ENCODE assay signal across 9 cellular contexts in genomic region chr16:71626858-71627213, GRCh38. TPM values are rescaled to one million over a fixed set of nuclear protein-coding genes. Genes with fewer than 3 reads are reported as not detected.
A peak's percentile ranks its signal among the peaks of the same experiment; 100 is the strongest.
DNase-seq lines count a peak whose midpoint lies in the region; ATAC-seq and TF ChIP-seq lines count a peak whose summit lies in the region.
"Had no signal": no experiment of that assay in that cellular context is flagged by ENCODE, and none has a peak within 500 bp of the region (broad histone marks: within the 10 kb centered on the region; RNA-seq: fewer than 3 reads in every experiment).

No MANE protein-coding gene starts in this region.

- H3K4me3 ChIP-seq in heart right ventricle (peak overlapping the region in 9 of 10 donors; percentile 11 to 45 (median 42)), right atrium auricular region (peak overlapping the region in 1 of 2 donors; percentile 48), dorsolateral prefrontal cortex (peak overlapping the region in 51 of 59 donors; percentile 15 to 67 (median 48)), mesendoderm (ENCODE audit: low read length) (peak overlapping the region; percentile 41), vagina (peak overlapping the region; percentile 15 to 48)

- H4K5ac ChIP-seq in mesendoderm (ENCODE audit: low read length): no peak overlapping the region

- H3K36me3 ChIP-seq in heart right ventricle (no peaks in the 10 kb centered on the region), right atrium auricular region (no peaks in the 10 kb centered on the region), mesendoderm (ENCODE audit: control insufficient read depth, insufficient read depth, low read length) (no peaks in the 10 kb centered on the region), vagina (no peaks in the 10 kb centered on the region)

- peak overlapping the region; percentile 6 for H3K23ac ChIP-seq in mesendoderm (ENCODE audit: low read length)

- H3K9ac ChIP-seq in mesendoderm (ENCODE audit: low read length): peak overlapping the region; percentile 67

- 5 to 6% methylated on average over 13 of the region's 13 CpGs for WGBS in heart right ventricle, 2 donors
- no CpG with 5 or more reads among the region's 13 CpGs for WGBS in mesendoderm (ENCODE audit: extremely low coverage, insufficient coverage, low lambda C conversion rate)

- ATAC-seq in heart right ventricle: peak in 1 of 8 donors; percentile 31

- no peak overlapping the region for H4K8ac ChIP-seq in mesendoderm (ENCODE audit: low read depth, low read length)

- H3K9me3 ChIP-seq in heart right ventricle (peaks cover 0 to 11% (median 0%) of the 10 kb centered on the region in 11 donors), right atrium auricular region (no peaks in the 10 kb centered on the region), vagina (no peaks in the 10 kb centered on the region)

- H3K27me3 ChIP-seq in heart right ventricle: peaks cover 12 to 71% (median 52%) of the 10 kb centered on the region in 7 donors
- peaks cover 15 to 16% of the 10 kb centered on the region in 2 donors for H3K27me3 ChIP-seq in right atrium auricular region
- peaks cover 0 to 32% (median 19%) of the 10 kb centered on the region in 45 donors for H3K27me3 ChIP-seq in dorsolateral prefrontal cortex
- no peaks in the 10 kb centered on the region for H3K27me3 ChIP-seq in mesendoderm (ENCODE audit: insufficient read depth, low read length, poor library complexity)
- peaks cover 3% of the 10 kb centered on the region for H3K27me3 ChIP-seq in vagina

- no peaks in the 10 kb centered on the region for H3K79me1 ChIP-seq in mesendoderm (ENCODE audit: low read length)

- intact Hi-C loops in heart right ventricle (cut with DNase I): no loop called here
- intact Hi-C loops in dorsolateral prefrontal cortex (cut with DNase I): no loop called here
- intact Hi-C loops in vagina (cut with DNase I): no loop called here

- DNase-seq in heart right ventricle: no peak
- no peak for DNase-seq in right atrium auricular region (ENCODE audit: low spot score)
- no peak for DNase-seq in dorsolateral prefrontal cortex
- peak; percentile 53 for DNase-seq in mesendoderm
- DNase-seq in vagina (ENCODE audit: extremely low spot score in 2 of 2): no peak
- no peak for DNase-seq in AML-193 (lab: John Stamatoyannopoulos, UW)
- DNase-seq in DMS153 (lab: John Stamatoyannopoulos, UW): no peak
- DNase-seq in effector CD4-positive, alpha-beta T cell: no peak
- DNase-seq: NCI-H2081 treated with DMSO at 0.1 percent for 48 hours had no signal

- TF ChIP-seq CTCF in heart right ventricle (IDR thresholded peaks at IDR 0.05) (no peak), right atrium auricular region (IDR thresholded peaks at IDR 0.05) (no peak), dorsolateral prefrontal cortex (IDR thresholded peaks at IDR 0.05 in 54 of 56, conservative IDR thresholded peaks at IDR 0.05 in 2 of 56; ENCODE audit: low read depth in 1 of 56, partially characterized antibody in 56 of 56) (no peak), vagina (IDR thresholded peaks at IDR 0.05) (no peak)

- no peak overlapping the region for H2AK5ac ChIP-seq in mesendoderm (ENCODE audit: low read length)

- H3K4me2 ChIP-seq in mesendoderm (ENCODE audit: low read length): peak overlapping the region; percentile 75

- H3K4me1 ChIP-seq in heart right ventricle: peaks cover 3 to 15% (median 11%) of the 10 kb centered on the region in 9 donors
- peaks cover 0 to 14% of the 10 kb centered on the region in 2 donors for H3K4me1 ChIP-seq in right atrium auricular region
- H3K4me1 ChIP-seq in mesendoderm (ENCODE audit: control insufficient read depth, low read depth, low read length): no peaks in the 10 kb centered on the region
- peaks cover 17% of the 10 kb centered on the region for H3K4me1 ChIP-seq in vagina

- H2BK5ac ChIP-seq in mesendoderm (ENCODE audit: low read length): no peak overlapping the region

- no peaks in the 10 kb centered on the region for H3K79me2 ChIP-seq in mesendoderm (ENCODE audit: control insufficient read depth, insufficient read depth, low read length)

- H2BK120ac ChIP-seq in mesendoderm (ENCODE audit: low read depth, low read length): no peak overlapping the region

- no peak overlapping the region for H2BK15ac ChIP-seq in mesendoderm (replicated peaks; ENCODE audit: low read depth)

- H3K4ac ChIP-seq in mesendoderm (ENCODE audit: low read depth, low read length): no peak overlapping the region

- H3K56ac ChIP-seq in mesendoderm (ENCODE audit: low read length): peak overlapping the region; percentile 89

- peak overlapping the region; percentile 7 for H3K18ac ChIP-seq in mesendoderm (ENCODE audit: low read length)

- no peak for TF ChIP-seq POLR2A in vagina (IDR thresholded peaks at IDR 0.05)

- H3K27ac ChIP-seq in heart right ventricle (no peak overlapping the region), right atrium auricular region (no peak overlapping the region), dorsolateral prefrontal cortex (no peak overlapping the region), mesendoderm (ENCODE audit: low read depth, low read length) (no peak overlapping the region), vagina (no peak overlapping the region)

RNA-seq across cellular contexts. Expression of gene MARVELD3, which starts 0.9 kb away (rescaled TPM):
- not detected for total RNA-seq in heart right ventricle
- polyA plus RNA-seq in heart right ventricle: under 1 TPM in 1 of 2 donors, not detected in 1; 0.01 TPM
- not detected for total RNA-seq in right atrium auricular region
- 1 to 10 TPM in 4 of 120 experiments, under 1 TPM in 27, not detected in 89; 0.16 to 1.7 (median 0.49) TPM for total RNA-seq in dorsolateral prefrontal cortex
- polyA plus RNA-seq in mesendoderm (2013, experiment 1 of 2): 19.8 TPM
- polyA plus RNA-seq in mesendoderm (2013, experiment 2 of 2): 19.9 TPM
- total RNA-seq in vagina: 4.7 TPM

RNA-seq across cellular contexts. Expression of gene TAT, which starts 49.9 kb away (rescaled TPM):
- not detected for total RNA-seq in heart right ventricle
- not detected for polyA plus RNA-seq in heart right ventricle
- total RNA-seq in right atrium auricular region: not detected
- total RNA-seq in dorsolateral prefrontal cortex: under 1 TPM in 14 of 120 experiments, not detected in 106; 0.07 to 0.49 (median 0.17) TPM
- 0.03 TPM for polyA plus RNA-seq in mesendoderm (2013, experiment 1 of 2)
- polyA plus RNA-seq in mesendoderm (2013, experiment 2 of 2): 0.01 TPM
- total RNA-seq in vagina: not detected
